8 cellular contexts compared by ENCODE assay signal in genomic region chr6:6825986-6826901, GRCh38.
DNase-seq lines count a peak whose midpoint lies in the region; ATAC-seq lines count a peak whose summit lies in the region.

No MANE protein-coding gene starts in this region.

- H3K27me3 Mint-ChIP-seq in activated CD8-positive, alpha-beta memory T cell treated with anti-CD3 and anti-CD28 coated beads, Interleukin-2, amount 10 ng/mL, durations not matched to agents 7 days and 5 days: peaks cover 42% of the 10 kb centered on the region

- DNase-seq in activated CD8-positive, alpha-beta memory T cell treated with anti-CD3 and anti-CD28 coated beads, Interleukin-2, amount 10 ng/mL, durations not matched to agents 7 days and 5 days: peak; percentile 77
- DNase-seq in activated CD8-positive, alpha-beta memory T cell treated with anti-CD3 and anti-CD28 coated beads for 24 hours: no peak
- peak; percentile 26 for DNase-seq in NCI-H2227 (lab: John Stamatoyannopoulos, UW; ENCODE audit: unreplicated experiment)
- peak; percentile 82 for DNase-seq in dermis blood vessel endothelial cell
- peak; percentile 15 for DNase-seq in pulmonary artery endothelial cell (ENCODE audit: low read depth, low spot score)
- no peak for DNase-seq in SK-N-DZ (ENCODE audit: low spot score)

- peak overlapping the region; percentile 57 for H3K27ac Mint-ChIP-seq in activated CD8-positive, alpha-beta memory T cell treated with anti-CD3 and anti-CD28 coated beads, Interleukin-2, amount 10 ng/mL, durations not matched to agents 7 days and 5 days

- H3K36me3 Mint-ChIP-seq in activated CD8-positive, alpha-beta memory T cell treated with anti-CD3 and anti-CD28 coated beads, Interleukin-2, amount 10 ng/mL, durations not matched to agents 7 days and 5 days: no peaks in the 10 kb centered on the region

- ATAC-seq in activated CD8-positive, alpha-beta memory T cell treated with anti-CD3 and anti-CD28 coated beads, Interleukin-2, amount 10 ng/mL, durations not matched to agents 7 days and 5 days: peak; percentile 87
- ATAC-seq in HG02973 (IDR thresholded peaks at IDR 0.05; ENCODE audit: unreplicated experiment) (peak; percentile 56), GM21360 (IDR thresholded peaks at IDR 0.05; ENCODE audit: unreplicated experiment) (no peak)

- CTCF ChIA-PET in activated CD8-positive, alpha-beta memory T cell treated with anti-CD3 and anti-CD28 coated beads, Interleukin-2, amount 10 ng/mL, durations not matched to agents 7 days and 5 days (lab: Charles Lee): interaction anchor here (1.2 to 2.0 kb wide), 5 partner anchors 14 to 73 kb away, joined by 3 to 4 read pairs (median 4); no protein-coding TSS in a partner anchor

- H3K9me3 Mint-ChIP-seq in activated CD8-positive, alpha-beta memory T cell treated with anti-CD3 and anti-CD28 coated beads, Interleukin-2, amount 10 ng/mL, durations not matched to agents 7 days and 5 days (ENCODE audit: low read depth): no peaks in the 10 kb centered on the region

- H3K4me1 Mint-ChIP-seq in activated CD8-positive, alpha-beta memory T cell treated with anti-CD3 and anti-CD28 coated beads, Interleukin-2, amount 10 ng/mL, durations not matched to agents 7 days and 5 days: peaks cover 25% of the 10 kb centered on the region

- H3K4me3 Mint-ChIP-seq in activated CD8-positive, alpha-beta memory T cell treated with anti-CD3 and anti-CD28 coated beads, Interleukin-2, amount 10 ng/mL, durations not matched to agents 7 days and 5 days: peak overlapping the region; percentile 1

Comparison
In these comparisons a context has a peak if more than half of its experiments do, and no peak if none do; other contexts are left out.
1. DNase-seq: peak in activated CD8-positive, alpha-beta memory T cell treated with anti-CD3 and anti-CD28 coated beads, Interleukin-2, amount 10 ng/mL, durations not matched to agents 7 days and 5 days (single experiment), NCI-H2227 (single experiment), dermis blood vessel endothelial cell (single experiment) and pulmonary artery endothelial cell (single experiment); none in activated CD8-positive, alpha-beta memory T cell treated with anti-CD3 and anti-CD28 coated beads for 24 hours (single experiment) and SK-N-DZ (single experiment).